9 cellular contexts compared by ENCODE assay signal in genomic region chr1:35518183-35518582, GRCh38. TPM values are rescaled to one million over a fixed set of nuclear protein-coding genes. Genes with fewer than 3 reads are reported as not detected.
"Had no signal": no experiment of that assay in that cellular context is flagged by ENCODE, and none has a peak within 500 bp of the region (broad histone marks: within the 10 kb centered on the region; RNA-seq: fewer than 3 reads in every experiment).

No MANE protein-coding gene starts in this region.

- H3K4me2 ChIP-seq: KMS-11 had no signal

- ATAC-seq: HepG2 had no signal

- H3K4me3 Mint-ChIP-seq: IgD-negative memory B cell had no signal

- H3K27me3 Mint-ChIP-seq: IgD-negative memory B cell had no signal

- FAIRE-seq: HepG2, HTR-8/SVneo had no signal

- DNase-seq: IMR-90, KBM-7, KG1 had no signal

- H3K27ac Mint-ChIP-seq: IgD-negative memory B cell had no signal

- H3K9ac ChIP-seq: KMS-11 had no signal

- H3K27ac ChIP-seq: HL-60, KMS-11 had no signal

RNA-seq across cellular contexts. Expression of gene TFAP2E, which starts 54.9 kb away (rescaled TPM):
- total RNA-seq: HT1080 had no signal
